ENCODE assay signal across 13 cellular contexts in genomic region chr18:8366656-8367055, GRCh38.
DNase-seq lines count a peak whose midpoint lies in the region; TF ChIP-seq lines count a peak whose summit lies in the region.
"Had no signal": no experiment of that assay in that cellular context is flagged by ENCODE, and none has a peak within 500 bp of the region (broad histone marks: within the 10 kb centered on the region; RNA-seq: fewer than 3 reads in every experiment).

No MANE protein-coding gene starts in this region.

- peak overlapping the region; percentile 48 for H3K4me3 ChIP-seq in BE2C (ENCODE audit: low read depth, low read length)
- peak overlapping the region; percentile 48; the same call in 1 of the 2 replicates for H3K4me3 ChIP-seq in HUES6 (ENCODE audit: low read depth, low read length)
- peak overlapping the region; percentile 65 for H3K4me3 ChIP-seq in coronary artery
- no peak overlapping the region for H3K4me3 ChIP-seq in effector memory CD4-positive, alpha-beta T cell (ENCODE audit: insufficient read depth, low read depth, low read length, poor library complexity, severe bottlenecking)
- H3K4me3 ChIP-seq: lung had no signal

- H3K9me3 ChIP-seq in BE2C, result no peaks in the 10 kb centered on the region
- H3K9me3 ChIP-seq in HUES6 (ENCODE audit: control insufficient read depth, insufficient read depth, low read depth, low read length), result no peaks in the 10 kb centered on the region
- no peaks in the 10 kb centered on the region for H3K9me3 ChIP-seq in effector memory CD4-positive, alpha-beta T cell (ENCODE audit: control insufficient read depth, low read length)

- no peaks in the 10 kb centered on the region for H3K36me3 ChIP-seq in BE2C
- no peaks in the 10 kb centered on the region for H3K36me3 ChIP-seq in HUES6 (ENCODE audit: control insufficient read depth, insufficient read depth, low read length)
- H3K36me3 ChIP-seq in effector memory CD4-positive, alpha-beta T cell (ENCODE audit: control insufficient read depth, insufficient read depth, low read length), result no peaks in the 10 kb centered on the region

- H3K4me1 ChIP-seq in BE2C (no peaks in the 10 kb centered on the region), HUES6 (ENCODE audit: control insufficient read depth, insufficient read depth, low read length) (no peaks in the 10 kb centered on the region; the same call in none of the 2 replicates)
- no peaks in the 10 kb centered on the region for H3K4me1 ChIP-seq in effector memory CD4-positive, alpha-beta T cell (ENCODE audit: control insufficient read depth, insufficient read depth, low read length, poor library complexity, severe bottlenecking)

- no peaks in the 10 kb centered on the region for H3K27me3 ChIP-seq in BE2C
- peaks cover 21% of the 10 kb centered on the region; the same call in 1 of the 2 replicates for H3K27me3 ChIP-seq in HUES6 (ENCODE audit: control insufficient read depth, insufficient read depth, low read length)
- H3K27me3 ChIP-seq in effector memory CD4-positive, alpha-beta T cell (replicated peaks; ENCODE audit: control insufficient read depth, insufficient read depth, low read length, poor library complexity, severe bottlenecking), result no peaks in the 10 kb centered on the region

- H3K4me1 Mint-ChIP-seq in neural crest cell, result no peaks in the 10 kb centered on the region

- H3K9me3 Mint-ChIP-seq in neural crest cell, result no peaks in the 10 kb centered on the region

- no peak overlapping the region for H3K27ac ChIP-seq in HUES6 (ENCODE audit: low read depth, low read length)
- H3K27ac ChIP-seq in coronary artery, result no peak overlapping the region
- no peak overlapping the region for H3K27ac ChIP-seq in effector memory CD4-positive, alpha-beta T cell (ENCODE audit: insufficient read depth, low read length, poor library complexity, severe bottlenecking)

- H3K4me3 Mint-ChIP-seq in neural crest cell, result peak overlapping the region; percentile 22

- TF ChIP-seq CTCF in BE2C (IDR thresholded peaks at IDR 0.05; ENCODE audit: low read depth, low read length) (no peak), coronary artery (IDR thresholded peaks at IDR 0.05) (no peak), neural crest cell (conservative IDR thresholded peaks at IDR 0.05) (no peak)

- H3K36me3 Mint-ChIP-seq in neural crest cell (ENCODE audit: low read depth), result peaks cover 2% of the 10 kb centered on the region

- H3K27ac Mint-ChIP-seq in neural crest cell (ENCODE audit: unreplicated experiment), result no peak overlapping the region

- H3K9ac ChIP-seq in HUES6 (ENCODE audit: low read length), result no peak overlapping the region

- peaks cover 44% of the 10 kb centered on the region for H3K27me3 Mint-ChIP-seq in neural crest cell (ENCODE audit: low read depth)

- DNase-seq in BE2C (peak; percentile 26), coronary artery (ENCODE audit: low spot score) (no peak), neural crest cell (ENCODE audit: low read depth, low spot score) (no peak), 8988T (no peak), HT-29 (ENCODE audit: low spot score) (no peak), middle frontal gyrus (ENCODE audit: extremely low spot score, low spot score) (no peak)
- DNase-seq in effector memory CD4-positive, alpha-beta T cell, result no peak
- DNase-seq: activated gamma-delta T cell treated with Interleukin-2 at 50 U/mL for 16 hours, GOT3, Kasumi-1, OCI-M1 had no signal
